11 cellular contexts compared by ENCODE assay signal in genomic region chr4:7254736-7255487, GRCh38.
DNase-seq lines count a peak whose midpoint lies in the region; ATAC-seq and TF ChIP-seq lines count a peak whose summit lies in the region.
"Had no signal": no experiment of that assay in that cellular context is flagged by ENCODE, and none has a peak within 500 bp of the region (broad histone marks: within the 10 kb centered on the region; RNA-seq: fewer than 3 reads in every experiment).

No MANE protein-coding gene starts in this region.

- no peak overlapping the region for H3K4me3 Mint-ChIP-seq in activated CD8-positive, alpha-beta T cell treated with anti-CD3 and anti-CD28 coated beads, Interleukin-2, amount 10 ng/mL, durations not matched to agents 7 days and 5 days
- H3K4me3 Mint-ChIP-seq in activated CD8-positive, alpha-beta T cell treated with anti-CD3 and anti-CD28 coated beads for 36 hours, result no peak overlapping the region
- H3K4me3 Mint-ChIP-seq in stimulated activated memory B cell treated with anti-CD40 and anti-IgM and Interleukin-4, amounts not matched to agents 10 μg/mL and 1 μg/mL and 100 μg/mL, for 72 hours, result no peak overlapping the region
- H3K4me3 Mint-ChIP-seq in endodermal cell, result no peak overlapping the region

- H3K9me3 ChIP-seq in endodermal cell (ENCODE audit: control insufficient read depth, low read length), result no peaks in the 10 kb centered on the region
- H3K9me3 ChIP-seq: ovary had no signal

- H3K9ac ChIP-seq in endodermal cell (ENCODE audit: extremely low read depth, low read length, poor library complexity, severe bottlenecking), result no peak overlapping the region

- POLR2A ChIA-PET in activated CD8-positive, alpha-beta T cell treated with anti-CD3 and anti-CD28 coated beads, Interleukin-2, amount 10 ng/mL, durations not matched to agents 7 days and 5 days (lab: Charles Lee), result no interaction called here
- POLR2A ChIA-PET in activated CD8-positive, alpha-beta T cell treated with anti-CD3 and anti-CD28 coated beads for 36 hours (lab: Charles Lee), result no interaction called here

- H3K36me3 Mint-ChIP-seq in activated CD8-positive, alpha-beta T cell treated with anti-CD3 and anti-CD28 coated beads, Interleukin-2, amount 10 ng/mL, durations not matched to agents 7 days and 5 days (ENCODE audit: low read depth), result no peaks in the 10 kb centered on the region
- H3K36me3 Mint-ChIP-seq in activated CD8-positive, alpha-beta T cell treated with anti-CD3 and anti-CD28 coated beads for 36 hours (ENCODE audit: low read depth), result no peaks in the 10 kb centered on the region
- no peaks in the 10 kb centered on the region for H3K36me3 Mint-ChIP-seq in stimulated activated memory B cell treated with anti-CD40 and anti-IgM and Interleukin-4, amounts not matched to agents 10 μg/mL and 1 μg/mL and 100 μg/mL, for 72 hours
- no peaks in the 10 kb centered on the region for H3K36me3 Mint-ChIP-seq in endodermal cell (ENCODE audit: low read depth)

- H3K27me3 Mint-ChIP-seq in activated CD8-positive, alpha-beta T cell treated with anti-CD3 and anti-CD28 coated beads, Interleukin-2, amount 10 ng/mL, durations not matched to agents 7 days and 5 days (ENCODE audit: low read depth), result no peaks in the 10 kb centered on the region
- H3K27me3 Mint-ChIP-seq in activated CD8-positive, alpha-beta T cell treated with anti-CD3 and anti-CD28 coated beads for 36 hours, result peaks cover 5% of the 10 kb centered on the region
- H3K27me3 Mint-ChIP-seq in stimulated activated memory B cell treated with anti-CD40 and anti-IgM and Interleukin-4, amounts not matched to agents 10 μg/mL and 1 μg/mL and 100 μg/mL, for 72 hours, result peaks cover 51% of the 10 kb centered on the region
- no peaks in the 10 kb centered on the region for H3K27me3 Mint-ChIP-seq in endodermal cell (ENCODE audit: insufficient read depth)

- no peaks in the 10 kb centered on the region for H3K36me3 ChIP-seq in endodermal cell (ENCODE audit: control insufficient read depth, insufficient read depth, low read length)
- H3K36me3 ChIP-seq: ovary had no signal

- no peak for TF ChIP-seq CTCF in activated CD8-positive, alpha-beta T cell treated with anti-CD3 and anti-CD28 coated beads for 36 hours (IDR thresholded peaks at IDR 0.05)
- TF ChIP-seq CTCF in endodermal cell (conservative IDR thresholded peaks at IDR 0.05), result no peak

- no peaks in the 10 kb centered on the region for H3K4me1 ChIP-seq in endodermal cell (ENCODE audit: control insufficient read depth, insufficient read depth, low read length)

- no peak overlapping the region for H3K4me3 ChIP-seq in endodermal cell (ENCODE audit: low read length)
- H3K4me3 ChIP-seq: ovary had no signal

- no peaks in the 10 kb centered on the region for H3K27me3 ChIP-seq in endodermal cell (ENCODE audit: control insufficient read depth, insufficient read depth, low read length, poor library complexity, severe bottlenecking)
- H3K27me3 ChIP-seq: ovary had no signal

- intact Hi-C loops in activated CD8-positive, alpha-beta T cell treated with anti-CD3 and anti-CD28 coated beads for 36 hours (cut with micrococcal nuclease), result no loop called here

- no peak for ATAC-seq in activated CD8-positive, alpha-beta T cell treated with anti-CD3 and anti-CD28 coated beads, Interleukin-2, amount 10 ng/mL, durations not matched to agents 7 days and 5 days
- ATAC-seq in activated CD8-positive, alpha-beta T cell treated with anti-CD3 and anti-CD28 coated beads for 36 hours, result no peak
- ATAC-seq in HG02588 (IDR thresholded peaks at IDR 0.05; ENCODE audit: unreplicated experiment), result peak; percentile 94
- peak; percentile 82 for ATAC-seq in stimulated activated memory B cell treated with anti-CD40 and anti-IgM and Interleukin-4, amounts not matched to agents 10 μg/mL and 1 μg/mL and 100 μg/mL, for 72 hours

- 92% methylated on average over 10 to 15 of the region's 17 CpGs for WGBS in endodermal cell (ENCODE audit: insufficient coverage in 1 of 2, insufficient read length in 1 of 2), 2 experiments

- H3K9me3 Mint-ChIP-seq in activated CD8-positive, alpha-beta T cell treated with anti-CD3 and anti-CD28 coated beads, Interleukin-2, amount 10 ng/mL, durations not matched to agents 7 days and 5 days (ENCODE audit: insufficient read depth), result no peaks in the 10 kb centered on the region
- H3K9me3 Mint-ChIP-seq in activated CD8-positive, alpha-beta T cell treated with anti-CD3 and anti-CD28 coated beads for 36 hours, result no peaks in the 10 kb centered on the region
- peaks cover 6% of the 10 kb centered on the region for H3K9me3 Mint-ChIP-seq in stimulated activated memory B cell treated with anti-CD40 and anti-IgM and Interleukin-4, amounts not matched to agents 10 μg/mL and 1 μg/mL and 100 μg/mL, for 72 hours
- no peaks in the 10 kb centered on the region for H3K9me3 Mint-ChIP-seq in endodermal cell

- H3K4me1 Mint-ChIP-seq in activated CD8-positive, alpha-beta T cell treated with anti-CD3 and anti-CD28 coated beads, Interleukin-2, amount 10 ng/mL, durations not matched to agents 7 days and 5 days (ENCODE audit: low read depth), result no peaks in the 10 kb centered on the region
- H3K4me1 Mint-ChIP-seq in activated CD8-positive, alpha-beta T cell treated with anti-CD3 and anti-CD28 coated beads for 36 hours (ENCODE audit: low read depth), result no peaks in the 10 kb centered on the region
- H3K4me1 Mint-ChIP-seq in stimulated activated memory B cell treated with anti-CD40 and anti-IgM and Interleukin-4, amounts not matched to agents 10 μg/mL and 1 μg/mL and 100 μg/mL, for 72 hours, result peaks cover 8% of the 10 kb centered on the region
- no peaks in the 10 kb centered on the region for H3K4me1 Mint-ChIP-seq in endodermal cell

- H3K27ac Mint-ChIP-seq in activated CD8-positive, alpha-beta T cell treated with anti-CD3 and anti-CD28 coated beads, Interleukin-2, amount 10 ng/mL, durations not matched to agents 7 days and 5 days, result peak overlapping the region; percentile 24
- H3K27ac Mint-ChIP-seq in activated CD8-positive, alpha-beta T cell treated with anti-CD3 and anti-CD28 coated beads for 36 hours, result no peak overlapping the region
- no peak overlapping the region for H3K27ac Mint-ChIP-seq in stimulated activated memory B cell treated with anti-CD40 and anti-IgM and Interleukin-4, amounts not matched to agents 10 μg/mL and 1 μg/mL and 100 μg/mL, for 72 hours
- no peak overlapping the region for H3K27ac Mint-ChIP-seq in endodermal cell

- no peak for DNase-seq in activated CD8-positive, alpha-beta T cell treated with anti-CD3 and anti-CD28 coated beads, Interleukin-2, amount 10 ng/mL, durations not matched to agents 7 days and 5 days
- DNase-seq in activated CD8-positive, alpha-beta T cell treated with anti-CD3 and anti-CD28 coated beads for 36 hours, result no peak
- DNase-seq in NAMALWA (ENCODE audit: low spot score), result peak; percentile 25
- DNase-seq in nucleus accumbens (lab: John Stamatoyannopoulos, UW), result no peak
- DNase-seq in endodermal cell, result no peak
- DNase-seq in GDM1 (lab: John Stamatoyannopoulos, UW), result no peak
- DNase-seq: ACHN, NCI-H1436 treated with DMSO at 0.1 percent for 48 hours, ovary had no signal

- CTCF ChIA-PET in activated CD8-positive, alpha-beta T cell treated with anti-CD3 and anti-CD28 coated beads, Interleukin-2, amount 10 ng/mL, durations not matched to agents 7 days and 5 days (lab: Charles Lee), result no interaction called here
- CTCF ChIA-PET in activated CD8-positive, alpha-beta T cell treated with anti-CD3 and anti-CD28 coated beads for 36 hours (lab: Charles Lee), result no interaction called here

- H3K27ac ChIP-seq in endodermal cell (ENCODE audit: low read depth, low read length), result no peak overlapping the region
- H3K27ac ChIP-seq: ovary had no signal

Comparison
In these comparisons a context has a peak if more than half of its experiments do, and no peak if none do; other contexts are left out.
1. ATAC-seq: peak in HG02588 (single experiment) and stimulated activated memory B cell treated with anti-CD40 and anti-IgM and Interleukin-4, amounts not matched to agents 10 μg/mL and 1 μg/mL and 100 μg/mL, for 72 hours (single experiment); none in activated CD8-positive, alpha-beta T cell treated with anti-CD3 and anti-CD28 coated beads, Interleukin-2, amount 10 ng/mL, durations not matched to agents 7 days and 5 days (single experiment) and activated CD8-positive, alpha-beta T cell treated with anti-CD3 and anti-CD28 coated beads for 36 hours (single experiment).